In the genomic region with DNA sequence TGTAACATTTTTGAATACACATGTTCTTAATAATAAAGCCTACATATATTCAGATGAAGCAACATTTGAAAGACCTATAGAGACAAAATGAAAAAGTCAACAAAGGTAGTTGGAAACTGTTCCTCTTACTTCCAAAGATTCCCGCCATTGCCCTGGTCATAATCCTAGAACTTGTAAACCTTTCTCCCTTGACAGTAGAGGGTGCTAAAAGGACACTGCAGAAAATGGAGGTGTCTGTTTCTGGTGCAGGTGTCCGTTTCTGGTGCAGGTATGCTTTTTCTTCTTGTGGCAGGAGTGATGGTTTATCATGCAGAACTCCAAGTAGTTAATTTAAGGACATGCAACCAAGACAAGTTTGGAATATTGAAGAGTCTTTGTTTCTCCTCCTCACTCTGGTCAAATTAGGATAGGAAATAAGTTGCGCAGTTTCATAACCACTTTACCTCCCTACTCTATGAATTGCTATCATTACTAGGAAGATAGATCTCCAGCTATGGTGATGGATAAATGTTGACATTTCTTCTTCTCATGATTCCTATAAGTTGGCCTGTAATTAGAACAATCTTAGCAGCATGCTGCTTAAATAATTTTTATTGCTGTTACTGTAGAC, we compare ENCODE assay signal across 8 cellular contexts. TPM values are rescaled to one million over a fixed set of nuclear protein-coding genes. Genes with fewer than 3 reads are reported as not detected.
DNase-seq lines count a peak whose midpoint lies in the region; ATAC-seq and TF ChIP-seq lines count a peak whose summit lies in the region.

No MANE protein-coding gene starts in this region.

- TF ChIP-seq POLR2A in adrenal gland (IDR thresholded peaks at IDR 0.05), result no peak

- CTCF ChIA-PET in CD4-positive, alpha-beta T cell (lab: Charles Lee), result interaction anchor here (0.7 kb wide), 1 partner anchor 567 kb away, joined by 3 read pairs; no protein-coding TSS in a partner anchor

- WGBS in adrenal gland, 4 donors, result 44 to 65% (median 57%) methylated on average over 3 of the region's 3 CpGs

- in situ Hi-C loops in KBM-7 (cut with MboI; ENCODE audit: low pct_unique_long_range_greater_than_20kb, low sequenced_read_pairs), result no loop called here

- no peak for ATAC-seq in CD4-positive, alpha-beta T cell (ENCODE audit: poor library complexity)
- peak; percentile 66 for ATAC-seq in GM19467 (IDR thresholded peaks at IDR 0.05; ENCODE audit: unreplicated experiment)
- peak; percentile 59 to 70 for ATAC-seq in lower lobe of right lung

- no peak overlapping the region for H3K4me3 Mint-ChIP-seq in CD4-positive, alpha-beta T cell

- no peaks in the 10 kb centered on the region for H3K4me1 Mint-ChIP-seq in CD4-positive, alpha-beta T cell (ENCODE audit: low read depth)

- H3K4me1 ChIP-seq in adrenal gland (replicated peaks in 1 of 2) (no peaks in the 10 kb centered on the region), lower lobe of right lung (no peaks in the 10 kb centered on the region)

- POLR2A ChIA-PET in CD4-positive, alpha-beta T cell (lab: Charles Lee), result no interaction called here

- H3K4me3 ChIP-seq in adrenal gland (no peak overlapping the region), lower lobe of right lung (no peak overlapping the region)

- no peaks in the 10 kb centered on the region for H3K9me3 Mint-ChIP-seq in CD4-positive, alpha-beta T cell

- H3K9me3 ChIP-seq in CD4-positive, alpha-beta T cell (ENCODE audit: control insufficient read depth, low read length), result no peaks in the 10 kb centered on the region
- no peaks in the 10 kb centered on the region for H3K9me3 ChIP-seq in adrenal gland (replicated peaks in 1 of 3)
- H3K9me3 ChIP-seq in lower lobe of right lung, result no peaks in the 10 kb centered on the region

- no peaks in the 10 kb centered on the region for H3K27me3 ChIP-seq in CD4-positive, alpha-beta T cell (ENCODE audit: control insufficient read depth, insufficient read depth, low read length)
- H3K27me3 ChIP-seq in adrenal gland (no peaks in the 10 kb centered on the region), lower lobe of right lung (ENCODE audit: low read depth) (no peaks in the 10 kb centered on the region)

- intact Hi-C loops in CD4-positive, alpha-beta T cell (cut with DNase I, micrococcal nuclease), result loop anchor here (2.0 to 10.0 kb wide), 3 partner anchors 912 to 1498 kb away; no protein-coding TSS in a partner anchor
- intact Hi-C loops in adrenal gland (cut with DNase I), result no loop called here
- intact Hi-C loops in lower lobe of right lung (cut with DNase I), result no loop called here

- TF ChIP-seq CTCF in CD4-positive, alpha-beta T cell (IDR thresholded peaks at IDR 0.05), result peak; percentile 54
- TF ChIP-seq CTCF in adrenal gland (IDR thresholded peaks at IDR 0.05) (peak; percentile 16 to 53 (median 34)), lower lobe of right lung (IDR thresholded peaks at IDR 0.05) (peak; percentile 55)

- no peaks in the 10 kb centered on the region for H3K27me3 Mint-ChIP-seq in CD4-positive, alpha-beta T cell

- no peak overlapping the region for H3K27ac ChIP-seq in CD4-positive, alpha-beta T cell (ENCODE audit: low read depth, low read length)
- no peak overlapping the region for H3K27ac ChIP-seq in adrenal gland
- H3K27ac ChIP-seq in lower lobe of right lung, result no peak overlapping the region

- DNase-seq in CD4-positive, alpha-beta T cell, result no peak
- DNase-seq in LHCN-M2 (ENCODE audit: low read depth) (peak; percentile 19), adrenal gland (peak in 2 of 7 donors; percentile 7), lower lobe of right lung (no peak), occipital lobe (lab: John Stamatoyannopoulos, UW) (no peak), KBM-7 (no peak)
- no peak for DNase-seq in activated CD4-positive, CD25-positive, alpha-beta regulatory T cell (lab: John Stamatoyannopoulos, UW)

- no peaks in the 10 kb centered on the region for H3K36me3 ChIP-seq in adrenal gland (replicated peaks in 1 of 2)
- no peaks in the 10 kb centered on the region for H3K36me3 ChIP-seq in lower lobe of right lung

- H3K27ac Mint-ChIP-seq in CD4-positive, alpha-beta T cell, result no peak overlapping the region

- no peaks in the 10 kb centered on the region for H3K36me3 Mint-ChIP-seq in CD4-positive, alpha-beta T cell (ENCODE audit: low read depth)

RNA-seq across cellular contexts. Expression of a gene that starts 56.0 kb away (rescaled TPM):
- total RNA-seq in CD4-positive, alpha-beta T cell, result 1 to 10 TPM; 5.4 to 6.2 TPM
- total RNA-seq in LHCN-M2 (2014; rRNA removed), result 29.2 and 39.8 TPM in 2 replicates
- polyA plus RNA-seq in LHCN-M2 (2012), result 14.3 TPM
- 100 to 1,000 TPM in 1 of 8 donors, 10 to 100 TPM in 7; 22.8 to 109 (median 27.2) TPM for total RNA-seq in adrenal gland
- polyA plus RNA-seq in adrenal gland, result 10 to 100 TPM; 10.9 to 42.9 (median 17.6) TPM
- total RNA-seq in lower lobe of right lung, result 20.5 TPM
- total RNA-seq in occipital lobe, result 24.5 TPM

Comparison
In these comparisons a context has a peak if more than half of its experiments do, and no peak if none do; other contexts are left out.
1. intact Hi-C loops: an anchor here in CD4-positive, alpha-beta T cell (2.0 to 10.0 kb wide); none called in adrenal gland and lower lobe of right lung.